ENCODE assay signal across 19 cellular contexts in the genomic region with DNA sequence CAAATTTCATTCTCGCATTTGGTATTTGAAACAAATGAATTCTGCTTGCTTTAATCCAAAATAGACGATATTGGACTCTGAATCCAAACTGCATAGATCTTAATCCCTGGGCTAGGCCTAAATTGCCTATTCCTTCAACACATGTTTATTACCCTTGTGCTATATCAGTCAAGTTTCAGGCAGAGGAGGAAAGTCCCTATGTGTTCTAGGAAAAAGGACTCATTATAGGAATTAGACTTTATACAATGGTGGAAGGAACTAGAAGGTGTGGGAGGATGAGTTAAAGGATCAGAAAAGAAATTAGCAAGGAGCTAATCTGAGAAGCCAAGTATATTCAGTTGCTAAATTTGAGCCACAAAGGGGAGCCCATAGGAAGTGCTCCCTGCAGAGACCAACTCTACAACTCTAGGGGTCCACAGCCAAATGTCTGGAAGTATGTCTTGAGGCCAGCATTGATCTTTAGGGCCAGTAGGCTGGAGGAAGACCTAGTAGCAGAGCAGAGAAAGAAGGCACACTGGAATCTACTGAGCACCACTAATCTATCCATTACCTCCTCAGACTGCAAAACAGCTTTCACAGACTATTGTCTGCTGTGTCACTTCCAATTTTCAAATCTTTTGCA. TPM values are rescaled to one million over a fixed set of nuclear protein-coding genes. Genes with fewer than 3 reads are reported as not detected.
"Had no signal": no experiment of that assay in that cellular context is flagged by ENCODE, and none has a peak within 500 bp of the region (broad histone marks: within the 10 kb centered on the region; RNA-seq: fewer than 3 reads in every experiment).

No MANE protein-coding gene starts in this region.

- H3K36me3 Mint-ChIP-seq: activated naive CD4-positive, alpha-beta T cell treated with anti-CD3 and anti-CD28 coated beads, Interleukin-2, amount 10 ng/mL, durations not matched to agents 7 days and 5 days; stimulated activated naive B cell treated with anti-CD40 and anti-IgM and Interleukin-4, amounts not matched to agents 10 μg/mL and 1 μg/mL and 100 μg/mL, for 72 hours had no signal

- H3K4me1 ChIP-seq: breast epithelium, gastroesophageal sphincter, parathyroid adenoma, tibial nerve had no signal

- H3K27me3 ChIP-seq: breast epithelium, gastroesophageal sphincter, heart left ventricle, tibial nerve had no signal

- H3K9me3 ChIP-seq: breast epithelium, gastroesophageal sphincter, heart left ventricle, tibial nerve had no signal

- H3K9me3 Mint-ChIP-seq: activated naive CD4-positive, alpha-beta T cell treated with anti-CD3 and anti-CD28 coated beads, Interleukin-2, amount 10 ng/mL, durations not matched to agents 7 days and 5 days; immature natural killer cell; stimulated activated naive B cell treated with anti-CD40 and anti-IgM and Interleukin-4, amounts not matched to agents 10 μg/mL and 1 μg/mL and 100 μg/mL, for 72 hours had no signal

- DNase-seq: activated CD4-positive, alpha-beta T cell treated with anti-CD3 and anti-CD28 coated beads for 48 hours; activated effector memory CD4-positive, alpha-beta T cell treated with Interleukin-2 at 50 U/mL for 16 hours; activated naive CD4-positive, alpha-beta T cell treated with anti-CD3 and anti-CD28 coated beads, Interleukin-2, amount 10 ng/mL, durations not matched to agents 7 days and 5 days; effector CD8-positive, alpha-beta T cell; heart left ventricle; immature natural killer cell; mesendoderm; naive thymus-derived CD4-positive, alpha-beta T cell; stimulated activated CD4-positive, alpha-beta T cell treated with anti-CD3 and anti-CD28 coated beads, Interleukin-4, amount 100 ng/mL, for 4 hours; stimulated activated naive B cell treated with anti-CD40 and anti-IgM and Interleukin-4, amounts not matched to agents 10 μg/mL and 1 μg/mL and 100 μg/mL, for 72 hours; substantia nigra had no signal

- H3K36me3 ChIP-seq: breast epithelium, gastroesophageal sphincter, heart left ventricle, tibial nerve had no signal

- ATAC-seq: esophagus mucosa; gastroesophageal sphincter; heart left ventricle; naive thymus-derived CD4-positive, alpha-beta T cell; sciatic nerve; stimulated activated naive B cell treated with anti-CD40 and anti-IgM and Interleukin-4, amounts not matched to agents 10 μg/mL and 1 μg/mL and 100 μg/mL, for 72 hours had no signal

- FAIRE-seq: astrocyte, urothelium cell line had no signal

- H3K4me3 Mint-ChIP-seq: activated naive CD4-positive, alpha-beta T cell treated with anti-CD3 and anti-CD28 coated beads, Interleukin-2, amount 10 ng/mL, durations not matched to agents 7 days and 5 days; immature natural killer cell; naive thymus-derived CD4-positive, alpha-beta T cell; stimulated activated naive B cell treated with anti-CD40 and anti-IgM and Interleukin-4, amounts not matched to agents 10 μg/mL and 1 μg/mL and 100 μg/mL, for 72 hours had no signal

- H3K27me3 Mint-ChIP-seq: stimulated activated naive B cell treated with anti-CD40 and anti-IgM and Interleukin-4, amounts not matched to agents 10 μg/mL and 1 μg/mL and 100 μg/mL, for 72 hours had no signal

- H3K27ac Mint-ChIP-seq: naive thymus-derived CD4-positive, alpha-beta T cell; stimulated activated naive B cell treated with anti-CD40 and anti-IgM and Interleukin-4, amounts not matched to agents 10 μg/mL and 1 μg/mL and 100 μg/mL, for 72 hours had no signal

- H3K27ac ChIP-seq: breast epithelium, gastroesophageal sphincter, heart left ventricle, parathyroid adenoma, tibial nerve had no signal

- H3K4me3 ChIP-seq: breast epithelium, gastroesophageal sphincter, heart left ventricle, tibial nerve had no signal

RNA-seq across cellular contexts. Expression of a gene that starts 17.1 kb away (rescaled TPM):
- total RNA-seq: astrocyte had no signal
- polyA plus RNA-seq: heart left ventricle; naive thymus-derived CD4-positive, alpha-beta T cell had no signal
